In the genomic region with DNA sequence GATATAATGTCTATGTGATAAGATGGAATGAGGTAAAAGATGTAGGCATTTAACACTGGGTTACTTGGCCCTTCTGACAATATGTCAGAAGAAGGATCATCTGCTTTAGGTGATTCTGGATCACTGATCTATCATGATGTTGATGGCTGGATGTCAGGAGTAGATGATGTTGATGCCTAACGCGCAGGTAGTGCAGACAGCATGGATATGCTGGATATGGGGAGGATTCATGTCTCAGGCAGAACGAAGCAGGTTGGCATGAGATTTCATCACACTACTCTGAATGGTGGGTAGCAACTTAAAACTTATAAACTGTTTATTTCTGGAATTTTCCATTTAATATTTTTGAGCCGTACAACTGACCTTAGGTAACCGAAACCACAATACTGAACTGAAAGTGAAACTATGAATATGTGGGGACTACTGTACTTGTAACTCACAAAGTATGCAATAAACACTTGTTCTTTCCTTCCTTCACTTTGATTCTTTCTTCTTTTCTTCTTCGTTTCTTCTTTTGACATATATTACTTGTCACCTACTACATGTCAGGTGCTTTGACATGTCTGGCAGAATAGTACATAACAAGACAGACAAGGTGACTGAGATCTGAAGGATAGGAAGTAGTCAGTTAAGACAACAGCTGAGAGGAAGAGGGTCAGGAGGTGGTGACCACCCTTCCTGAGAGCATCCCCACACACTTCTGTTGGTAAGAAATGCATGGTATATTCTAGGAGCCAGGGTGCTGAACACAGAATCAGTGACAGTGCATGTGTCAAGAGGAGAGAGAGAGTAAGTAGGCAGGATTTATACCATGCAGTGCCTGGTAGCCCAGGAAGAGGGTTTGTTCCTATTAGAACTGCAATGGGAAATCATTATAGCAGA, we compare ENCODE assay signal across 10 cellular contexts.
DNase-seq lines count a peak whose midpoint lies in the region; ATAC-seq and TF ChIP-seq lines count a peak whose summit lies in the region.
"Had no signal": no experiment of that assay in that cellular context is flagged by ENCODE, and none has a peak within 500 bp of the region (broad histone marks: within the 10 kb centered on the region; RNA-seq: fewer than 3 reads in every experiment).

No MANE protein-coding gene starts in this region.

- CTCF ChIA-PET in HEK293T (lab: Yijun Ruan, JAX): no interaction called here

- H3K9me3 ChIP-seq in OCI-LY1 (ENCODE audit: low read length) (no peaks in the 10 kb centered on the region), muscle layer of duodenum (ENCODE audit: control insufficient read depth in 1 of 2, low read length in 2 of 2) (no peaks in the 10 kb centered on the region)

- TF ChIP-seq CTCF in OCI-LY1 (IDR thresholded peaks at IDR 0.05; ENCODE audit: low read length) (no peak), progenitor cell of endocrine pancreas (IDR thresholded peaks at IDR 0.05; ENCODE audit: unreplicated experiment) (no peak)

- H3K4me2 ChIP-seq in OCI-LY1 (ENCODE audit: low read length): peak overlapping the region; percentile 63

- no peaks in the 10 kb centered on the region for H3K36me3 ChIP-seq in OCI-LY1 (ENCODE audit: insufficient read depth, low read length)
- H3K36me3 ChIP-seq in muscle layer of duodenum (ENCODE audit: control insufficient read depth in 1 of 2, insufficient read depth in 2 of 2, low read length in 2 of 2): no peaks in the 10 kb centered on the region

- H3K27ac ChIP-seq in OCI-LY1 (ENCODE audit: low read depth, low read length, poor library complexity, severe bottlenecking) (peak overlapping the region; percentile 58), muscle layer of duodenum (ENCODE audit: low read length) (no peak overlapping the region)
- H3K27ac ChIP-seq: RWPE1 had no signal

- H3K9me2 ChIP-seq in OCI-LY1 (ENCODE audit: low read depth, low read length): no peaks in the 10 kb centered on the region

- H3K27me3 Mint-ChIP-seq in progenitor cell of endocrine pancreas: no peaks in the 10 kb centered on the region
- H3K27me3 Mint-ChIP-seq: naive B cell had no signal

- H3K4me3 ChIP-seq in OCI-LY1 (ENCODE audit: low read depth, low read length, poor library complexity, severe bottlenecking) (peak overlapping the region; percentile 46), muscle layer of duodenum (ENCODE audit: low read depth in 1 of 2, low read length in 2 of 2) (peak overlapping the region; percentile 44 to 53)

- H3K36me3 Mint-ChIP-seq in progenitor cell of endocrine pancreas (ENCODE audit: insufficient read depth): no peaks in the 10 kb centered on the region
- H3K36me3 Mint-ChIP-seq: naive B cell had no signal

- H3K79me2 ChIP-seq in OCI-LY1 (ENCODE audit: insufficient read depth, low read length): no peaks in the 10 kb centered on the region

- H3K4me1 Mint-ChIP-seq in progenitor cell of endocrine pancreas (ENCODE audit: low read depth): no peaks in the 10 kb centered on the region

- no peaks in the 10 kb centered on the region for H4K20me1 ChIP-seq in OCI-LY1 (ENCODE audit: insufficient read depth, low read length)

- POLR2A ChIA-PET in HEK293T (lab: Yijun Ruan, JAX): no interaction called here

- intact Hi-C loops in cardiac septum (cut with DNase I): no loop called here

- H3K27ac Mint-ChIP-seq in progenitor cell of endocrine pancreas: no peak overlapping the region
- H3K27ac Mint-ChIP-seq: naive B cell had no signal

- H3K9me3 Mint-ChIP-seq in progenitor cell of endocrine pancreas (ENCODE audit: low read depth): no peaks in the 10 kb centered on the region

- no peak overlapping the region for H3K9ac ChIP-seq in OCI-LY1 (ENCODE audit: low read length)

- H3K27me3 ChIP-seq in OCI-LY1 (ENCODE audit: insufficient read depth, low read length) (no peaks in the 10 kb centered on the region), muscle layer of duodenum (ENCODE audit: low read depth, low read length) (no peaks in the 10 kb centered on the region)

- H2AFZ ChIP-seq in OCI-LY1 (ENCODE audit: low read length): peak overlapping the region; percentile 90

- no peak for DNase-seq in NK-92 treated with Interleukin-12 subunit alpha and Interleukin-12 subunit beta, amount 100 ng/mL, for 24 hours (lab: John Stamatoyannopoulos, UW)
- DNase-seq in HEK293T (ENCODE audit: extremely low spot score) (no peak), progenitor cell of endocrine pancreas (ENCODE audit: low spot score, unreplicated experiment) (no peak), cardiac septum (ENCODE audit: low spot score) (no peak)
- DNase-seq: naive B cell had no signal

- no peak overlapping the region for H3K4me3 Mint-ChIP-seq in progenitor cell of endocrine pancreas (ENCODE audit: low read depth)
- H3K4me3 Mint-ChIP-seq: naive B cell had no signal

- ATAC-seq in GM18517 (IDR thresholded peaks at IDR 0.05; ENCODE audit: unreplicated experiment): peak; percentile 91
- ATAC-seq in HG02588 (IDR thresholded peaks at IDR 0.05; ENCODE audit: unreplicated experiment): peak; percentile 72

- H3F3A ChIP-seq in OCI-LY1 (ENCODE audit: insufficient read depth, low read length): no peaks in the 10 kb centered on the region

- peaks cover 13% of the 10 kb centered on the region for H3K4me1 ChIP-seq in OCI-LY1 (ENCODE audit: insufficient read depth, low read length, severe bottlenecking)
- H3K4me1 ChIP-seq in muscle layer of duodenum (ENCODE audit: control insufficient read depth in 1 of 2, insufficient read depth in 2 of 2, low read length in 2 of 2): no peaks in the 10 kb centered on the region

TF ChIP-seq in HEK293T, 16 proteins besides CTCF, POLR2A, EP300 and RAD21:
- TF ChIP-seq ARNT (IDR thresholded peaks at IDR 0.05) (no peak), SUZ12 (IDR thresholded peaks at IDR 0.05) (no peak), ELF4 (IDR thresholded peaks at IDR 0.05) (no peak), ZNF384 (IDR thresholded peaks at IDR 0.05) (no peak), HDGF (IDR thresholded peaks at IDR 0.05; ENCODE audit: borderline replicate concordance) (no peak), FOXA1 (IDR thresholded peaks at IDR 0.05) (no peak)
- TF ChIP-seq, protein P1, sequence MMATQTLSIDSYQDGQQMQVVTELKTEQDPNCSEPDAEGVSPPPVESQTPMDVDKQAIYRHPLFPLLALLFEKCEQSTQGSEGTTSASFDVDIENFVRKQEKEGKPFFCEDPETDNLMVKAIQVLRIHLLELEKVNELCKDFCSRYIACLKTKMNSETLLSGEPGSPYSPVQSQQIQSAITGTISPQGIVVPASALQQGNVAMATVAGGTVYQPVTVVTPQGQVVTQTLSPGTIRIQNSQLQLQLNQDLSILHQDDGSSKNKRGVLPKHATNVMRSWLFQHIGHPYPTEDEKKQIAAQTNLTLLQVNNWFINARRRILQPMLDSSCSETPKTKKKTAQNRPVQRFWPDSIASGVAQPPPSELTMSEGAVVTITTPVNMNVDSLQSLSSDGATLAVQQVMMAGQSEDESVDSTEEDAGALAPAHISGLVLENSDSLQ (IDR thresholded peaks at IDR 0.05): no peak
